Comparison of ENCODE assay signal across 12 cellular contexts in genomic region chr18:498901-499300, GRCh38. TPM values are rescaled to one million over a fixed set of nuclear protein-coding genes. Genes with fewer than 3 reads are reported as not detected.
DNase-seq lines count a peak whose midpoint lies in the region; ATAC-seq and TF ChIP-seq lines count a peak whose summit lies in the region.
"Had no signal": no experiment of that assay in that cellular context is flagged by ENCODE, and none has a peak within 500 bp of the region (broad histone marks: within the 10 kb centered on the region; RNA-seq: fewer than 3 reads in every experiment).

No MANE protein-coding gene starts in this region.

- H3K14ac ChIP-seq in trophoblast cell (ENCODE audit: low read length) = no peak overlapping the region

- no peak overlapping the region for H4K8ac ChIP-seq in trophoblast cell (ENCODE audit: low read depth, low read length)

- no peaks in the 10 kb centered on the region for H3K36me3 ChIP-seq in NT2/D1 (ENCODE audit: insufficient read depth, insufficient read length, low read length)
- H3K36me3 ChIP-seq in trophoblast cell (ENCODE audit: control insufficient read depth in 1 of 2, insufficient read depth in 2 of 2, low read length in 2 of 2) = no peaks in the 10 kb centered on the region
- H3K36me3 ChIP-seq: spleen had no signal

- CTCF ChIA-PET in AG04450 (lab: Charles Lee) = no interaction called here
- CTCF ChIA-PET in T-cell (lab: Charles Lee) = no interaction called here

- H3K9me3 ChIP-seq in AG04450 (ENCODE audit: control insufficient read depth, insufficient read depth, low read length) (no peaks in the 10 kb centered on the region), NT2/D1 (ENCODE audit: insufficient read depth, low read length) (no peaks in the 10 kb centered on the region), trophoblast cell (ENCODE audit: insufficient read depth, low read depth, low read length) (no peaks in the 10 kb centered on the region)
- H3K9me3 ChIP-seq: spleen had no signal

- H3K9me3 Mint-ChIP-seq in T-cell = no peaks in the 10 kb centered on the region
- H3K9me3 Mint-ChIP-seq in stimulated activated naive B cell treated with anti-CD40 and anti-IgM and Interleukin-4, amounts not matched to agents 10 μg/mL and 1 μg/mL and 100 μg/mL, for 72 hours = no peaks in the 10 kb centered on the region

- H3K4me2 ChIP-seq in trophoblast cell (ENCODE audit: low read length) = peak overlapping the region; percentile 98

- H2AK5ac ChIP-seq in trophoblast cell (ENCODE audit: low read length) = no peak overlapping the region

- H3K4me3 ChIP-seq in AG04450 (ENCODE audit: low read depth, low read length) (peak overlapping the region; percentile 64), NT2/D1 (ENCODE audit: insufficient read length, low read depth) (peak overlapping the region; percentile 56), fibroblast of mammary gland (ENCODE audit: control insufficient read depth, low read depth, low read length) (peak overlapping the region; percentile 75), trophoblast cell (ENCODE audit: low read depth, low read length) (no peak overlapping the region)
- H3K4me3 ChIP-seq: GM12878 had no signal

- ATAC-seq in T-cell (replicated peaks in 1 of 4) (no peak), GM18868 (IDR thresholded peaks at IDR 0.05; ENCODE audit: unreplicated experiment) (no peak)
- ATAC-seq in stimulated activated naive B cell treated with anti-CD40 and anti-IgM and Interleukin-4, amounts not matched to agents 10 μg/mL and 1 μg/mL and 100 μg/mL, for 72 hours (replicated peaks) = no peak
- ATAC-seq: GM12878 had no signal

- peaks cover 2% of the 10 kb centered on the region for H3K79me1 ChIP-seq in trophoblast cell (ENCODE audit: low read length)

- POLR2A ChIA-PET in AG04450 (lab: Yijun Ruan, JAX) = no interaction called here
- POLR2A ChIA-PET in T-cell (lab: Charles Lee) = no interaction called here

- H2BK120ac ChIP-seq in trophoblast cell (ENCODE audit: insufficient read depth, low read length, poor library complexity) = no peak overlapping the region

- H2BK5ac ChIP-seq in trophoblast cell (ENCODE audit: low read depth, low read length, poor library complexity) = no peak overlapping the region

- H2AFZ ChIP-seq in trophoblast cell (ENCODE audit: insufficient read depth, low read length, poor library complexity) = no peak overlapping the region

- no peak overlapping the region for H3K18ac ChIP-seq in trophoblast cell (ENCODE audit: low read length)

- H3K27me3 ChIP-seq in AG04450 (ENCODE audit: control insufficient read depth, insufficient read depth, low read length) (peaks cover 24% of the 10 kb centered on the region), NT2/D1 (ENCODE audit: insufficient read depth, insufficient read length) (peaks cover 43% of the 10 kb centered on the region), trophoblast cell (ENCODE audit: insufficient read depth, low read length) (peaks cover 19% of the 10 kb centered on the region)

- no peak overlapping the region for H3K4ac ChIP-seq in trophoblast cell (ENCODE audit: low read depth, low read length)

- H3K4me1 ChIP-seq in NT2/D1 (ENCODE audit: insufficient read depth, insufficient read length) (no peaks in the 10 kb centered on the region), trophoblast cell (ENCODE audit: control insufficient read depth in 1 of 2, insufficient read depth in 2 of 2, low read length in 2 of 2) (peaks cover 8 to 20% of the 10 kb centered on the region in 2 experiments)

- no peak overlapping the region for H4K91ac ChIP-seq in trophoblast cell (ENCODE audit: low read depth, low read length)

- no peak overlapping the region for H3K27ac ChIP-seq in AG04450 (ENCODE audit: low read depth, low read length)
- H3K27ac ChIP-seq in trophoblast cell (ENCODE audit: low read depth, low read length) = peak overlapping the region; percentile 13
- H3K27ac ChIP-seq: spleen had no signal

- H3K9ac ChIP-seq in NT2/D1 (ENCODE audit: insufficient read length, low read depth) = no peak overlapping the region
- H3K9ac ChIP-seq in trophoblast cell (ENCODE audit: low read length) = no peak overlapping the region

- no peak overlapping the region for H3K4me3 Mint-ChIP-seq in T-cell
- H3K4me3 Mint-ChIP-seq in stimulated activated naive B cell treated with anti-CD40 and anti-IgM and Interleukin-4, amounts not matched to agents 10 μg/mL and 1 μg/mL and 100 μg/mL, for 72 hours = no peak overlapping the region
- H3K4me3 Mint-ChIP-seq: CD4-positive, CD25-positive, alpha-beta regulatory T cell had no signal

- no peak overlapping the region for H3K23ac ChIP-seq in trophoblast cell (ENCODE audit: low read length)

- H2BK12ac ChIP-seq in trophoblast cell (ENCODE audit: low read length) = no peak overlapping the region

- no CpG with 5 or more reads among the region's 3 CpGs for WGBS in trophoblast cell (ENCODE audit: extremely low coverage, insufficient coverage, insufficient read length)

- H3K4me1 Mint-ChIP-seq in T-cell = peaks cover 0 to 8% (median 6%) of the 10 kb centered on the region in 3 donors
- peaks cover 2 to 21% of the 10 kb centered on the region in 2 donors for H3K4me1 Mint-ChIP-seq in stimulated activated naive B cell treated with anti-CD40 and anti-IgM and Interleukin-4, amounts not matched to agents 10 μg/mL and 1 μg/mL and 100 μg/mL, for 72 hours
- H3K4me1 Mint-ChIP-seq: CD4-positive, CD25-positive, alpha-beta regulatory T cell had no signal

- H3K36me3 Mint-ChIP-seq in T-cell = no peaks in the 10 kb centered on the region
- H3K36me3 Mint-ChIP-seq in stimulated activated naive B cell treated with anti-CD40 and anti-IgM and Interleukin-4, amounts not matched to agents 10 μg/mL and 1 μg/mL and 100 μg/mL, for 72 hours = no peaks in the 10 kb centered on the region
- H3K36me3 Mint-ChIP-seq: CD4-positive, CD25-positive, alpha-beta regulatory T cell had no signal

- no peak for TF ChIP-seq CTCF in AG04450 (IDR thresholded peaks at IDR 0.05; ENCODE audit: low read depth, low read length)
- TF ChIP-seq CTCF in fibroblast of mammary gland (conservative IDR thresholded peaks at IDR 0.05; ENCODE audit: control insufficient read depth, insufficient read depth, low read depth, low read length) = no peak

- no peak overlapping the region for H4K12ac ChIP-seq in trophoblast cell (ENCODE audit: low read depth, low read length)

- no peak overlapping the region for H3K27ac Mint-ChIP-seq in T-cell
- no peak overlapping the region for H3K27ac Mint-ChIP-seq in stimulated activated naive B cell treated with anti-CD40 and anti-IgM and Interleukin-4, amounts not matched to agents 10 μg/mL and 1 μg/mL and 100 μg/mL, for 72 hours
- H3K27ac Mint-ChIP-seq: CD4-positive, CD25-positive, alpha-beta regulatory T cell had no signal

- H3K27me3 Mint-ChIP-seq in T-cell = peaks cover 26 to 42% of the 10 kb centered on the region in 2 donors
- H3K27me3 Mint-ChIP-seq in stimulated activated naive B cell treated with anti-CD40 and anti-IgM and Interleukin-4, amounts not matched to agents 10 μg/mL and 1 μg/mL and 100 μg/mL, for 72 hours = peaks cover 42 to 51% of the 10 kb centered on the region in 2 donors

- DNase-seq in AG04450 (ENCODE audit: low read depth, low spot score) = no peak
- no peak for DNase-seq in NT2/D1 (ENCODE audit: low read depth, low spot score)
- DNase-seq in fibroblast of mammary gland (ENCODE audit: low read depth) = no peak
- DNase-seq in trophoblast cell = no peak
- DNase-seq in T-cell = no peak
- no peak for DNase-seq in stimulated activated naive B cell treated with anti-CD40 and anti-IgM and Interleukin-4, amounts not matched to agents 10 μg/mL and 1 μg/mL and 100 μg/mL, for 72 hours
- DNase-seq in DMS79 treated with DMSO at 0.1 percent for 48 hours (lab: John Stamatoyannopoulos, UW) = no peak
- DNase-seq: CD4-positive, CD25-positive, alpha-beta regulatory T cell; NCI-H510A treated with DMSO at 0.1 percent for 48 hours; spleen had no signal

- H3K79me2 ChIP-seq in trophoblast cell (ENCODE audit: control insufficient read depth, insufficient read depth, low read length, poor library complexity) = no peaks in the 10 kb centered on the region

RNA-seq across cellular contexts. Expression of gene COLEC12, which starts 1.6 kb away (rescaled TPM):
- polyA plus RNA-seq in AG04450 (2011; rRNA removed) = 10.4 and 10.9 TPM in 2 replicates
- polyA minus RNA-seq in AG04450 (2011; rRNA and poly(A)+ RNA removed) = 7.3 and 7.8 TPM in 2 replicates
- polyA plus RNA-seq in trophoblast cell (2013) = 15.0 and 15.2 TPM in 2 replicates
- under 1 TPM in 2 of 5 donors, not detected in 3; 0.07 to 0.32 TPM for total RNA-seq in T-cell
- total RNA-seq: CD4-positive, CD25-positive, alpha-beta regulatory T cell had no signal
- polyA plus RNA-seq: CD4-positive, CD25-positive, alpha-beta regulatory T cell had no signal
